21 cellular contexts compared by ENCODE assay signal in genomic region chr2:157559461-157559860, GRCh38.
"Had no signal": no experiment of that assay in that cellular context is flagged by ENCODE, and none has a peak within 500 bp of the region (broad histone marks: within the 10 kb centered on the region; RNA-seq: fewer than 3 reads in every experiment).

No MANE protein-coding gene starts in this region.

- H3K4me1 Mint-ChIP-seq: nephron progenitor cell had no signal

- H3K4me3 ChIP-seq: esophagus muscularis mucosa, testis, vagina had no signal

- H3K36me3 ChIP-seq: esophagus muscularis mucosa, vagina had no signal

- H2AFZ ChIP-seq: parathyroid adenoma had no signal

- H3K27me3 ChIP-seq: esophagus muscularis mucosa, testis, vagina had no signal

- H3K27ac ChIP-seq: esophagus muscularis mucosa, parathyroid adenoma, testis, vagina had no signal

- H3K79me2 ChIP-seq: parathyroid adenoma had no signal

- H3K36me3 Mint-ChIP-seq: brain; stimulated activated naive B cell treated with anti-CD40 and anti-IgM and Interleukin-4, amounts not matched to agents 10 μg/mL and 1 μg/mL and 100 μg/mL, for 72 hours; type B pancreatic cell had no signal

- H3K27me3 Mint-ChIP-seq: activated naive CD4-positive, alpha-beta T cell treated with anti-CD3 and anti-CD28 coated beads, Interleukin-2, amount 50 U/mL, for 24 hours; brain; stimulated activated naive B cell treated with anti-CD40 and anti-IgM and Interleukin-4, amounts not matched to agents 10 μg/mL and 1 μg/mL and 100 μg/mL, for 72 hours; type B pancreatic cell had no signal

- H3K4me1 ChIP-seq: esophagus muscularis mucosa, parathyroid adenoma, testis, vagina had no signal

- ATAC-seq: activated CD8-positive, alpha-beta T cell treated with anti-CD3 and anti-CD28 coated beads, Interleukin-2, amount 10 ng/mL, durations not matched to agents 7 days and 5 days; left cardiac atrium; right cardiac atrium; stimulated activated naive B cell treated with anti-CD40 and anti-IgM and Interleukin-4, amounts not matched to agents 10 μg/mL and 1 μg/mL and 100 μg/mL, for 72 hours had no signal

- H3K9me3 Mint-ChIP-seq: activated naive CD4-positive, alpha-beta T cell treated with anti-CD3 and anti-CD28 coated beads, Interleukin-2, amount 50 U/mL, for 24 hours; type B pancreatic cell had no signal

- DNase-seq: activated CD4-positive, alpha-beta T cell treated with anti-CD3 and anti-CD28 coated beads, Interleukin-2, amount 50 U/mL, for 1 hour; activated CD8-positive, alpha-beta T cell treated with anti-CD3 and anti-CD28 coated beads, Interleukin-2, amount 10 ng/mL, durations not matched to agents 7 days and 5 days; activated gamma-delta T cell treated with Interleukin-2 at 50 U/mL for 16 hours; aorta; effector memory CD4-positive, alpha-beta T cell; hypothalamus; islet precursor cell; left cardiac atrium; nephron progenitor cell; nucleus accumbens; right cardiac atrium; stimulated activated CD4-positive, alpha-beta T cell treated with anti-CD3 and anti-CD28 coated beads, Interleukin-12 subunit alpha, Interleukin-12 subunit beta, amount 100 ng/mL, for 4 hours; stimulated activated naive B cell treated with anti-CD40 and anti-IgM and Interleukin-4, amounts not matched to agents 10 μg/mL and 1 μg/mL and 100 μg/mL, for 72 hours; testis had no signal

- H3K9ac ChIP-seq: parathyroid adenoma had no signal

- H3K4me3 Mint-ChIP-seq: activated CD8-positive, alpha-beta T cell treated with anti-CD3 and anti-CD28 coated beads, Interleukin-2, amount 10 ng/mL, durations not matched to agents 7 days and 5 days; activated naive CD4-positive, alpha-beta T cell treated with anti-CD3 and anti-CD28 coated beads, Interleukin-2, amount 50 U/mL, for 24 hours; activated T-helper 1 cell treated with anti-CD3 and anti-CD28 coated beads, Interleukin-12 subunit alpha, Interleukin-12 subunit beta, Interleukin-2, Interleukin-4 antibody, amounts not matched to agents 30 ng/mL and 10 ng/mL and 1 ng/mL, durations not matched to agents 14 hours and 24 hours and 36 hours; brain; nephron progenitor cell; stimulated activated naive B cell treated with anti-CD40 and anti-IgM and Interleukin-4, amounts not matched to agents 10 μg/mL and 1 μg/mL and 100 μg/mL, for 72 hours; type B pancreatic cell had no signal

- H3K9me3 ChIP-seq: testis, vagina had no signal

- H3K27ac Mint-ChIP-seq: activated CD8-positive, alpha-beta T cell treated with anti-CD3 and anti-CD28 coated beads, Interleukin-2, amount 10 ng/mL, durations not matched to agents 7 days and 5 days; activated naive CD4-positive, alpha-beta T cell treated with anti-CD3 and anti-CD28 coated beads, Interleukin-2, amount 50 U/mL, for 24 hours; activated T-helper 1 cell treated with anti-CD3 and anti-CD28 coated beads, Interleukin-12 subunit alpha, Interleukin-12 subunit beta, Interleukin-2, Interleukin-4 antibody, amounts not matched to agents 30 ng/mL and 10 ng/mL and 1 ng/mL, durations not matched to agents 14 hours and 24 hours and 36 hours; nephron progenitor cell; stimulated activated naive B cell treated with anti-CD40 and anti-IgM and Interleukin-4, amounts not matched to agents 10 μg/mL and 1 μg/mL and 100 μg/mL, for 72 hours; type B pancreatic cell had no signal
